In the genomic region with DNA sequence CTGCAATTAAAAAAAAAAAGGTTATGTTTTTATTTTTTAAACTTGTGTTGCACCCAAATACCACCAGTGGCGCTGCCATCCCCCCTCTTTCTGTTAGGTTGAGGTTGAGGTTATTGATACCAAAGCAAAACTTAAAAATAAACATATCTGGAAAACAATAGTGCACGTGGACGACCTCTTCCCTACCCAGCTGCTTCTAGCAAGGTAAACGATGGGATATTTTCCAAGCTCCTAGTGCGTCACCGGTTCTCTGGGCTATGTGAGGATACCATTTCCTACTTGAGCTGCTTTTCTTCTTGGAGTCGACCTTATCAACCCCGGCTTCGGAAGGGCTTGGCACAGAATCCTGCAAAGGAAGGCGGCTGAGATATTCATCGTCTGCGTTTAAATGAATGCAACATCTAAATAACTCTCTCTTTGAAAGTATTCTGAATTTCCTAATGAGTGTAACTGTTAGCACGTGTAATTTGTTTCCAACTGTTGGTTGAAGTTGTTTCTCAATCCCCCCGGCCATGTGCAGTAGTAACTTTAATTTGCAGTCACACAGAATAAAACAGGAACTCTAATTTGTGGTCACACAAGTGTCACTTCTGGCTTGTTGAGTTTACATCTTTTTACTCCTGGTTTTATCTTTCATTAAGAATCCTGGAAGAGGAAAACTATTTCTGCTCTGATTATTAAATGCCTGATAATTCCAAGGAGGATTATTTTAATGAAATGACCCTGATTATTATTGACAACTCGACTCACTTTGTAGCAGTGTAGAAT, we compare ENCODE assay signal across 10 cellular contexts.
A peak's percentile ranks its signal among the peaks of the same experiment; 100 is the strongest.
DNase-seq lines count a peak whose midpoint lies in the region; ATAC-seq, FAIRE-seq and TF ChIP-seq lines count a peak whose summit lies in the region.
"Had no signal": no experiment of that assay in that cellular context is flagged by ENCODE, and none has a peak within 500 bp of the region (broad histone marks: within the 10 kb centered on the region; RNA-seq: fewer than 3 reads in every experiment).

No MANE protein-coding gene starts in this region.

- peak overlapping the region; percentile 97 for H3K27ac Mint-ChIP-seq in stimulated activated effector memory CD8-positive, alpha-beta T cell treated with anti-CD3 and anti-CD28 coated beads, Interleukin-12 subunit alpha, Interleukin-12 subunit beta, amount 100 ng/mL, for 72 hours

- no peak for ATAC-seq in stimulated activated effector memory CD8-positive, alpha-beta T cell treated with anti-CD3 and anti-CD28 coated beads, Interleukin-12 subunit alpha, Interleukin-12 subunit beta, amount 100 ng/mL, for 72 hours
- no peak for ATAC-seq in GM19467 (IDR thresholded peaks at IDR 0.05; ENCODE audit: unreplicated experiment)

- DNase-seq in DMS153 treated with DMSO at 0.1 percent for 48 hours (lab: John Stamatoyannopoulos, UW; ENCODE audit: unreplicated experiment) (peak; percentile 18), DMS153 (lab: John Stamatoyannopoulos, UW) (no peak), RCC 7860 (ENCODE audit: low spot score) (peak; percentile 23), cerebellar cortex (ENCODE audit: low spot score) (peak; percentile 65), kidney tubule cell (ENCODE audit: low spot score) (peak; percentile 73)
- DNase-seq in stimulated activated effector memory CD8-positive, alpha-beta T cell treated with anti-CD3 and anti-CD28 coated beads, Interleukin-12 subunit alpha, Interleukin-12 subunit beta, amount 100 ng/mL, for 72 hours (ENCODE audit: low spot score in 2 of 2): peak in 1 of 2 donors; percentile 60

- TF ChIP-seq CTCF in KMS-11 (conservative IDR thresholded peaks at IDR 0.05; ENCODE audit: low read depth, low read length): peak; percentile 43; the same call in 1 of the 2 replicates

- peaks cover 25% of the 10 kb centered on the region; the same call in 1 of the 2 replicates for H3K79me2 ChIP-seq in KMS-11 (ENCODE audit: insufficient read depth, low read depth)

- H2AFZ ChIP-seq in KMS-11 (ENCODE audit: low read depth): peak overlapping the region; percentile 92

- peaks cover 30% of the 10 kb centered on the region for H3K4me1 Mint-ChIP-seq in stimulated activated effector memory CD8-positive, alpha-beta T cell treated with anti-CD3 and anti-CD28 coated beads, Interleukin-12 subunit alpha, Interleukin-12 subunit beta, amount 100 ng/mL, for 72 hours

- FAIRE-seq in RCC 7860 (lab: Jason Lieb, UNC): no peak
- FAIRE-seq: A204.1, frontal cortex had no signal

- H3K36me3 Mint-ChIP-seq in stimulated activated effector memory CD8-positive, alpha-beta T cell treated with anti-CD3 and anti-CD28 coated beads, Interleukin-12 subunit alpha, Interleukin-12 subunit beta, amount 100 ng/mL, for 72 hours: peaks cover 15% of the 10 kb centered on the region

- H3K27ac ChIP-seq in KMS-11: peak overlapping the region; percentile 86

- H3K9me3 Mint-ChIP-seq in stimulated activated effector memory CD8-positive, alpha-beta T cell treated with anti-CD3 and anti-CD28 coated beads, Interleukin-12 subunit alpha, Interleukin-12 subunit beta, amount 100 ng/mL, for 72 hours: no peaks in the 10 kb centered on the region

- no peak overlapping the region for H3K4me3 ChIP-seq in KMS-11 (IDR thresholded peaks at IDR 0.05; ENCODE audit: insufficient read depth, low read depth, low read length)

- H3K9ac ChIP-seq in KMS-11: peak overlapping the region; percentile 91; the same call in 1 of the 2 replicates

- no peaks in the 10 kb centered on the region for H3K36me3 ChIP-seq in KMS-11 (ENCODE audit: insufficient read depth)

- H3K4me3 Mint-ChIP-seq in stimulated activated effector memory CD8-positive, alpha-beta T cell treated with anti-CD3 and anti-CD28 coated beads, Interleukin-12 subunit alpha, Interleukin-12 subunit beta, amount 100 ng/mL, for 72 hours: peak overlapping the region; percentile 93

- peak overlapping the region; percentile 57 for H3K4me2 ChIP-seq in KMS-11

- no peaks in the 10 kb centered on the region for H3K27me3 ChIP-seq in KMS-11 (ENCODE audit: insufficient read depth, low read depth)

- H4K20me1 ChIP-seq in KMS-11 (ENCODE audit: insufficient read depth): no peaks in the 10 kb centered on the region

- H3K4me1 ChIP-seq in KMS-11 (ENCODE audit: low read depth, poor library complexity, severe bottlenecking): peaks cover 19% of the 10 kb centered on the region
